Comparison of ENCODE assay signal across 38 cellular contexts in the genomic region with DNA sequence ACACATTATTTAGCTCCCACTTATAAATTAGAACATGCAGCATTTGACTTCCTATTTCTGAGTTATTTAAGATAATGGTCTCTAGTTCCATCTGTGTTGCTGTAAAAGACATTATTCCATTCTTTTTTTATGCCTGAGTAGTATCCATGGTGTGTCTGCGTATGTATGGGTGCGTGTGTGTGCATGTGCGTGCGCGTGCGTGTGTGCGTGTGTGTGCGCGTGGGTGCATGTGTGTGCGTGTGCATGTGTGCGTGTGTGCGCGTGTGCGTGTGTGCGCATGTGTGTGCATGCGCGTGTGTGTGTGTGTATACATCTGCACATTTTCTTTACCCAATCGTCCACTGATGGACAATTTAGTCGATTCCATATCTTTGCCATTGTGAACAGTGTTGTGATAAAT.
"Had no signal": no experiment of that assay in that cellular context is flagged by ENCODE, and none has a peak within 500 bp of the region (broad histone marks: within the 10 kb centered on the region; RNA-seq: fewer than 3 reads in every experiment).

No MANE protein-coding gene starts in this region.

- DNase-seq: activated effector memory CD4-positive, alpha-beta T cell treated with anti-CD3 and anti-CD28 coated beads, Interleukin-2, amount 50 U/mL, for 16 hours; activated effector memory CD4-positive, alpha-beta T cell treated with Interleukin-2 at 50 U/mL for 16 hours; activated gamma-delta T cell; activated gamma-delta T cell treated with Interleukin-2 at 50 U/mL for 16 hours; activated naive CD4-positive, alpha-beta T cell; activated naive CD4-positive, alpha-beta T cell treated with anti-CD3 and anti-CD28 coated beads for 36 hours; activated naive CD4-positive, alpha-beta T cell treated with anti-CD3 and anti-CD28 coated beads, Interleukin-2, amount 10 ng/mL, durations not matched to agents 7 days and 5 days; activated naive CD4-positive, alpha-beta T cell treated with anti-CD3 and anti-CD28 coated beads, Interleukin-2, amount 50 U/mL, for 16 hours; activated naive CD4-positive, alpha-beta T cell treated with Interleukin-2 at 50 U/mL for 16 hours; activated naive CD8-positive, alpha-beta T cell treated with anti-CD3 and anti-CD28 coated beads for 36 hours; activated naive CD8-positive, alpha-beta T cell treated with anti-CD3 and anti-CD28 coated beads, Interleukin-2, amount 10 ng/mL, durations not matched to agents 7 days and 5 days; activated T-cell treated with anti-CD3 and anti-CD28 coated beads, Interleukin-2, amount 50 U/mL, for 1 hour; activated T-cell treated with anti-CD3 and anti-CD28 coated beads, Interleukin-2, amount 50 U/mL, for 24 hours; activated T-cell treated with anti-CD3 and anti-CD28 coated beads, Interleukin-2, amount 50 U/mL, for 4 hours; activated T-cell treated with anti-CD3 and anti-CD28 coated beads, Interleukin-2, amount 50 U/mL, for 48 hours; activated T-cell treated with anti-CD3 and anti-CD28 coated beads, Interleukin-2, amount 50 U/mL, for 72 hours; adrenal gland; amniotic stem cell; amygdala; anterior cingulate cortex; aorta; body of pancreas; brain microvascular endothelial cell; caudate nucleus; central memory CD4-positive, alpha-beta T cell; cerebellar nuclear complex had no signal

- H3K4me3 Mint-ChIP-seq: activated naive CD4-positive, alpha-beta T cell treated with anti-CD3 and anti-CD28 coated beads for 36 hours; activated naive CD4-positive, alpha-beta T cell treated with anti-CD3 and anti-CD28 coated beads, Interleukin-2, amount 10 ng/mL, durations not matched to agents 7 days and 5 days; activated naive CD4-positive, alpha-beta T cell treated with anti-CD3 and anti-CD28 coated beads, Interleukin-2, amount 50 U/mL, for 24 hours; activated naive CD8-positive, alpha-beta T cell; activated naive CD8-positive, alpha-beta T cell treated with anti-CD3 and anti-CD28 coated beads for 36 hours; activated naive CD8-positive, alpha-beta T cell treated with anti-CD3 and anti-CD28 coated beads, Interleukin-2, amount 10 ng/mL, durations not matched to agents 7 days and 5 days; activated T-cell treated with anti-CD3 and anti-CD28 coated beads, Interleukin-2, amount 50 U/mL, for 24 hours; activated T-cell treated with anti-CD3 and anti-CD28 coated beads, Interleukin-2, amount 50 U/mL, for 4 hours; activated T-cell treated with anti-CD3 and anti-CD28 coated beads, Interleukin-2, amount 50 U/mL, for 72 hours; activated T-helper 1 cell treated with anti-CD3 and anti-CD28 coated beads, Interleukin-12 subunit alpha, Interleukin-12 subunit beta, Interleukin-2, Interleukin-4 antibody, amounts not matched to agents 30 ng/mL and 10 ng/mL and 1 ng/mL, durations not matched to agents 14 hours and 24 hours and 36 hours; activated T-helper 17 cell treated with anti-CD3 and anti-CD28 coated beads, Interleukin-2, amount 50 U/mL, for 72 hours; brain; central memory CD8-positive, alpha-beta T cell had no signal

- H3K9me3 Mint-ChIP-seq: activated naive CD4-positive, alpha-beta T cell treated with anti-CD3 and anti-CD28 coated beads, Interleukin-2, amount 50 U/mL, for 24 hours; central memory CD8-positive, alpha-beta T cell had no signal

- H3K9me3 ChIP-seq: adrenal gland, body of pancreas, breast epithelium had no signal

- H3K27me3 Mint-ChIP-seq: activated naive CD4-positive, alpha-beta T cell treated with anti-CD3 and anti-CD28 coated beads, Interleukin-2, amount 10 ng/mL, durations not matched to agents 7 days and 5 days; activated naive CD4-positive, alpha-beta T cell treated with anti-CD3 and anti-CD28 coated beads, Interleukin-2, amount 50 U/mL, for 24 hours; activated naive CD8-positive, alpha-beta T cell; activated naive CD8-positive, alpha-beta T cell treated with anti-CD3 and anti-CD28 coated beads for 36 hours; activated naive CD8-positive, alpha-beta T cell treated with anti-CD3 and anti-CD28 coated beads, Interleukin-2, amount 10 ng/mL, durations not matched to agents 7 days and 5 days; activated T-cell treated with anti-CD3 and anti-CD28 coated beads, Interleukin-2, amount 50 U/mL, for 24 hours; activated T-helper 17 cell treated with anti-CD3 and anti-CD28 coated beads, Interleukin-2, amount 50 U/mL, for 72 hours had no signal

- FAIRE-seq: astrocyte, bronchial epithelial cell had no signal

- H3K4me1 ChIP-seq: adrenal gland, body of pancreas, breast epithelium had no signal

- ATAC-seq: activated naive CD4-positive, alpha-beta T cell treated with anti-CD3 and anti-CD28 coated beads, Interleukin-2, amount 50 U/mL, for 72 hours; activated T-cell treated with anti-CD3 and anti-CD28 coated beads, Interleukin-2, amount 50 U/mL, for 4 hours; activated T-cell treated with anti-CD3 and anti-CD28 coated beads, Interleukin-2, amount 50 U/mL, for 72 hours; activated T-helper 17 cell treated with anti-CD3 and anti-CD28 coated beads, Interleukin-2, amount 50 U/mL, for 72 hours; body of pancreas had no signal

- H3K36me3 ChIP-seq: adrenal gland, brain microvascular endothelial cell, breast epithelium, cardiac muscle cell had no signal

- H3K27ac ChIP-seq: adrenal gland, body of pancreas, brain microvascular endothelial cell, breast epithelium, cardiac muscle cell had no signal

- H3K4me1 Mint-ChIP-seq: activated naive CD4-positive, alpha-beta T cell treated with anti-CD3 and anti-CD28 coated beads, Interleukin-2, amount 10 ng/mL, durations not matched to agents 7 days and 5 days; activated naive CD4-positive, alpha-beta T cell treated with anti-CD3 and anti-CD28 coated beads, Interleukin-2, amount 50 U/mL, for 24 hours; activated naive CD8-positive, alpha-beta T cell treated with anti-CD3 and anti-CD28 coated beads for 36 hours; activated naive CD8-positive, alpha-beta T cell treated with anti-CD3 and anti-CD28 coated beads, Interleukin-2, amount 10 ng/mL, durations not matched to agents 7 days and 5 days; activated T-helper 17 cell treated with anti-CD3 and anti-CD28 coated beads, Interleukin-2, amount 50 U/mL, for 72 hours; central memory CD8-positive, alpha-beta T cell had no signal

- H3K4me3 ChIP-seq: adrenal gland, body of pancreas, breast epithelium, cardiac muscle cell had no signal

- H3K36me3 Mint-ChIP-seq: activated naive CD4-positive, alpha-beta T cell treated with anti-CD3 and anti-CD28 coated beads, Interleukin-2, amount 10 ng/mL, durations not matched to agents 7 days and 5 days; activated naive CD4-positive, alpha-beta T cell treated with anti-CD3 and anti-CD28 coated beads, Interleukin-2, amount 50 U/mL, for 24 hours; activated naive CD8-positive, alpha-beta T cell; activated naive CD8-positive, alpha-beta T cell treated with anti-CD3 and anti-CD28 coated beads for 36 hours; activated naive CD8-positive, alpha-beta T cell treated with anti-CD3 and anti-CD28 coated beads, Interleukin-2, amount 10 ng/mL, durations not matched to agents 7 days and 5 days; brain had no signal

- H3K27me3 ChIP-seq: adrenal gland, body of pancreas, brain microvascular endothelial cell, cardiac muscle cell had no signal

- H3K27ac Mint-ChIP-seq: activated naive CD4-positive, alpha-beta T cell treated with anti-CD3 and anti-CD28 coated beads for 36 hours; activated naive CD4-positive, alpha-beta T cell treated with anti-CD3 and anti-CD28 coated beads, Interleukin-2, amount 10 ng/mL, durations not matched to agents 7 days and 5 days; activated naive CD4-positive, alpha-beta T cell treated with anti-CD3 and anti-CD28 coated beads, Interleukin-2, amount 50 U/mL, for 24 hours; activated naive CD4-positive, alpha-beta T cell treated with anti-CD3 and anti-CD28 coated beads, Interleukin-2, amount 50 U/mL, for 72 hours; activated naive CD8-positive, alpha-beta T cell; activated naive CD8-positive, alpha-beta T cell treated with anti-CD3 and anti-CD28 coated beads for 36 hours; activated naive CD8-positive, alpha-beta T cell treated with anti-CD3 and anti-CD28 coated beads, Interleukin-2, amount 10 ng/mL, durations not matched to agents 7 days and 5 days; activated T-cell treated with anti-CD3 and anti-CD28 coated beads, Interleukin-2, amount 50 U/mL, for 24 hours; activated T-cell treated with anti-CD3 and anti-CD28 coated beads, Interleukin-2, amount 50 U/mL, for 72 hours; activated T-helper 1 cell treated with anti-CD3 and anti-CD28 coated beads, Interleukin-12 subunit alpha, Interleukin-12 subunit beta, Interleukin-2, Interleukin-4 antibody, amounts not matched to agents 30 ng/mL and 10 ng/mL and 1 ng/mL, durations not matched to agents 14 hours and 24 hours and 36 hours; activated T-helper 17 cell treated with anti-CD3 and anti-CD28 coated beads, Interleukin-2, amount 50 U/mL, for 72 hours; activated T-helper 2 cell treated with anti-CD3 and anti-CD28 coated beads, Interferon-gamma antibody, Interleukin-2, Interleukin-4, amounts not matched to agents 10 μg/mL and 5 μg/mL and 100 μg/mL, durations not matched to agents 14 hours and 24 hours and 36 hours; brain had no signal
